In genomic region chr18:7855671-7856070, GRCh38 we compare ENCODE assay signal across 18 cellular contexts.
DNase-seq lines count a peak whose midpoint lies in the region; ATAC-seq, FAIRE-seq and TF ChIP-seq lines count a peak whose summit lies in the region.
"Had no signal": no experiment of that assay in that cellular context is flagged by ENCODE, and none has a peak within 500 bp of the region (broad histone marks: within the 10 kb centered on the region; RNA-seq: fewer than 3 reads in every experiment).

No MANE protein-coding gene starts in this region.

- H3K36me3 ChIP-seq in keratinocyte (ENCODE audit: control insufficient read depth in 2 of 2, extremely low read depth in 1 of 2, insufficient read depth in 2 of 2, low read length in 2 of 2) = no peaks in the 10 kb centered on the region
- H3K36me3 ChIP-seq: SJCRH30 had no signal

- ATAC-seq in Right ventricle myocardium inferior = peak; percentile 9
- no peak for ATAC-seq in GM19324 (IDR thresholded peaks at IDR 0.05; ENCODE audit: low FRiP score, unreplicated experiment)
- no peak for ATAC-seq in GM19467 (IDR thresholded peaks at IDR 0.05; ENCODE audit: unreplicated experiment)

- peak overlapping the region; percentile 14 for H3K27ac ChIP-seq in caudate nucleus (ENCODE audit: low read depth, low read length)
- H3K27ac ChIP-seq in keratinocyte (ENCODE audit: control insufficient read depth, insufficient read depth, low read length) = peak overlapping the region; percentile 62
- H3K27ac ChIP-seq: RWPE1, SJCRH30 had no signal

- no peaks in the 10 kb centered on the region for H3K9me1 ChIP-seq in keratinocyte (ENCODE audit: control insufficient read depth, extremely low read depth, insufficient read depth, low read length)

- no peaks in the 10 kb centered on the region for H3K79me2 ChIP-seq in keratinocyte (ENCODE audit: control insufficient read depth, insufficient read depth, low read length)

- dilution Hi-C loops in keratinocyte (cut with MboI; ENCODE audit: extremely low pct_ligation_motif_present, low sequenced_read_pairs) = no loop called here

- H3K4me2 ChIP-seq in keratinocyte (ENCODE audit: control insufficient read depth, extremely low read depth, insufficient read depth, low read depth, low read length) = no peak overlapping the region
- H3K4me2 ChIP-seq: PC-9 had no signal

- TF ChIP-seq POLR2A in GM12891 (IDR thresholded peaks at IDR 0.05; ENCODE audit: low read depth, low read length) = no peak

- FAIRE-seq in keratinocyte (lab: Jason Lieb, UNC) = peak; percentile 32
- FAIRE-seq in GM12891 (lab: Jason Lieb, UNC) = no peak
- FAIRE-seq: HTR-8/SVneo had no signal

- H2AFZ ChIP-seq in keratinocyte (ENCODE audit: control insufficient read depth, low read length) = no peak overlapping the region
- H2AFZ ChIP-seq: PC-9 had no signal

- no peaks in the 10 kb centered on the region for H3K27me3 ChIP-seq in keratinocyte (ENCODE audit: control insufficient read depth, extremely low read depth, insufficient read depth, low read length)
- H3K27me3 ChIP-seq: SJCRH30 had no signal

- no peaks in the 10 kb centered on the region for H4K20me1 ChIP-seq in keratinocyte (ENCODE audit: control insufficient read depth, extremely low read depth, insufficient read depth, low read length)

- intact Hi-C loops in Right ventricle myocardium inferior (cut with DNase I) = loop anchor here (5.0 kb wide), 1 partner anchor 43 kb away; no protein-coding TSS in a partner anchor
- intact Hi-C loops in cardiac septum (cut with DNase I) = no loop called here

- H3K4me1 ChIP-seq in keratinocyte (ENCODE audit: control insufficient read depth, extremely low read depth, insufficient read depth, low read length) = peaks cover 15% of the 10 kb centered on the region
- H3K4me1 ChIP-seq: SJCRH30 had no signal

- DNase-seq in Right ventricle myocardium inferior (ENCODE audit: missing footprints) (no peak), cardiac septum (ENCODE audit: low spot score) (no peak), caudate nucleus (lab: John Stamatoyannopoulos, UW) (no peak), keratinocyte (ENCODE audit: low read depth, low spot score) (no peak), cerebellar cortex (ENCODE audit: low spot score) (no peak), GM12891 (ENCODE audit: insufficient read length, low spot score) (no peak)
- DNase-seq: CD4-positive, alpha-beta T cell; H9; NCI-H1092 treated with DMSO at 0.1 percent for 48 hours; NCI-H2029 treated with DMSO at 0.1 percent for 48 hours; NCI-H446; NCI-H526 treated with DMSO at 0.1 percent for 48 hours; SJCRH30 had no signal

- H3K9ac ChIP-seq in keratinocyte (ENCODE audit: control insufficient read depth, extremely low read depth, insufficient read depth, low read length) = no peak overlapping the region

- H3K9me3 ChIP-seq in keratinocyte (ENCODE audit: control insufficient read depth, low read depth, low read length) = no peaks in the 10 kb centered on the region
- H3K9me3 ChIP-seq: SJCRH30 had no signal

- no peak overlapping the region for H3K4me3 ChIP-seq in keratinocyte (ENCODE audit: control insufficient read depth in 2 of 3, extremely low read depth in 1 of 3, insufficient read depth in 2 of 3, low read depth in 1 of 3, low read length in 3 of 3)
- H3K4me3 ChIP-seq: PC-9, SJCRH30 had no signal

- no peak for TF ChIP-seq CTCF in keratinocyte (optimal IDR thresholded peaks at IDR 0.05 in 1 of 3, IDR thresholded peaks at IDR 0.05 in 1 of 3, conservative IDR thresholded peaks at IDR 0.05 in 1 of 3; ENCODE audit: extremely low read depth in 1 of 3, insufficient read depth in 2 of 3, low read length in 3 of 3)

TF ChIP-seq in GM12891, 5 proteins besides CTCF, POLR2A, EP300 and RAD21:
- TF ChIP-seq POU2F2 (IDR thresholded peaks at IDR 0.05; ENCODE audit: low read depth, low read length) = no peak
- no peak for TF ChIP-seq TAF1 (IDR thresholded peaks at IDR 0.05; ENCODE audit: low read depth, low read length)
- no peak for TF ChIP-seq PAX5 (IDR thresholded peaks at IDR 0.05; ENCODE audit: insufficient read depth, low read length, severe bottlenecking)
- no peak for TF ChIP-seq SPI1 (IDR thresholded peaks at IDR 0.05; ENCODE audit: low read depth, low read length)
